In genomic region chr5:154097031-154097430, GRCh38 we compare ENCODE assay signal across 23 cellular contexts. TPM values are rescaled to one million over a fixed set of nuclear protein-coding genes. Genes with fewer than 3 reads are reported as not detected.
DNase-seq lines count a peak whose midpoint lies in the region; ATAC-seq, FAIRE-seq and TF ChIP-seq lines count a peak whose summit lies in the region.
"Had no signal": no experiment of that assay in that cellular context is flagged by ENCODE, and none has a peak within 500 bp of the region (broad histone marks: within the 10 kb centered on the region; RNA-seq: fewer than 3 reads in every experiment).

No MANE protein-coding gene starts in this region.

- H3K4me3 ChIP-seq in GM23338 (no peak overlapping the region), GM12878 (no peak overlapping the region)
- H3K4me3 ChIP-seq: HAP-1, sigmoid colon, thyroid gland had no signal

- POLR2A ChIA-PET in GM12878 (lab: Charles Lee), result no interaction called here

- intact Hi-C loops in GM12878 (cut with micrococcal nuclease; ENCODE audit: unreplicated experiment), result no loop called here

- H3K4me1 ChIP-seq in GM23338 (ENCODE audit: insufficient read depth) (peaks cover 6% of the 10 kb centered on the region; the same call in 1 of the 2 replicates), GM12878 (ENCODE audit: control insufficient read depth, insufficient read depth, low read length) (no peaks in the 10 kb centered on the region)
- H3K4me1 ChIP-seq: HAP-1 had no signal

- H2AFZ ChIP-seq in GM23338 (no peak overlapping the region), GM12878 (ENCODE audit: control insufficient read depth, low read depth, low read length) (no peak overlapping the region)

- H3K4me1 Mint-ChIP-seq in GM23338, result peaks cover 16% of the 10 kb centered on the region
- H3K4me1 Mint-ChIP-seq: activated CD4-positive, alpha-beta T cell treated with anti-CD3 and anti-CD28 coated beads, Interleukin-2, amount 10 ng/mL, durations not matched to agents 24 days and 14 days; naive thymus-derived CD8-positive, alpha-beta T cell; stimulated activated memory B cell treated with anti-CD40 and anti-IgM and Interleukin-4, amounts not matched to agents 10 μg/mL and 1 μg/mL and 100 μg/mL, for 72 hours had no signal

- RAD21 ChIA-PET in GM12878 (lab: Charles Lee; ENCODE audit: unreplicated experiment), result interaction anchor here (1.0 kb wide), 1 partner anchor 90 kb away, joined by 3 read pairs; no protein-coding TSS in a partner anchor

- in situ Hi-C loops in GM12878 (cut with MboI), result no loop called here

- no peak overlapping the region for H3K4me3 Mint-ChIP-seq in GM23338
- H3K4me3 Mint-ChIP-seq: activated CD4-positive, alpha-beta T cell treated with anti-CD3 and anti-CD28 coated beads, Interleukin-2, amount 10 ng/mL, durations not matched to agents 24 days and 14 days; naive thymus-derived CD8-positive, alpha-beta T cell; stimulated activated memory B cell treated with anti-CD40 and anti-IgM and Interleukin-4, amounts not matched to agents 10 μg/mL and 1 μg/mL and 100 μg/mL, for 72 hours had no signal

- CTCF ChIA-PET in GM12878 (lab: Yijun Ruan, JAX), result interaction anchor here (1.3 kb wide), 1 partner anchor 10 kb away, joined by 3 read pairs; no protein-coding TSS in a partner anchor

- H3K27ac Mint-ChIP-seq in GM23338, result no peak overlapping the region
- H3K27ac Mint-ChIP-seq: activated CD4-positive, alpha-beta T cell treated with anti-CD3 and anti-CD28 coated beads, Interleukin-2, amount 10 ng/mL, durations not matched to agents 24 days and 14 days; naive thymus-derived CD8-positive, alpha-beta T cell; stimulated activated memory B cell treated with anti-CD40 and anti-IgM and Interleukin-4, amounts not matched to agents 10 μg/mL and 1 μg/mL and 100 μg/mL, for 72 hours had no signal

- BruUV-seq in GM12878 (replicated peaks; lab: Mats Ljungman, UMichigan), result no TSS peak

- H3K36me3 ChIP-seq in GM23338 (ENCODE audit: insufficient read depth) (no peaks in the 10 kb centered on the region), GM12878 (ENCODE audit: control insufficient read depth in 2 of 2, insufficient read depth in 2 of 2, low read length in 1 of 2) (no peaks in the 10 kb centered on the region)
- H3K36me3 ChIP-seq: HAP-1, sigmoid colon, thyroid gland had no signal

- H3F3A ChIP-seq in GM23338 (replicated peaks; ENCODE audit: low read depth), result no peaks in the 10 kb centered on the region

- no peak overlapping the region for H3K9ac ChIP-seq in GM12878 (ENCODE audit: control insufficient read depth, insufficient read depth, low read length)

- no peak overlapping the region for H3K27ac ChIP-seq in GM23338 (ENCODE audit: low read depth)
- H3K27ac ChIP-seq in GM12878 (ENCODE audit: control insufficient read depth, insufficient read depth), result no peak overlapping the region
- H3K27ac ChIP-seq: sigmoid colon, thyroid gland had no signal

- TF ChIP-seq EP300 in Ishikawa (IDR thresholded peaks at IDR 0.05; ENCODE audit: borderline replicate concordance) (no peak), GM12878 (IDR thresholded peaks at IDR 0.05; ENCODE audit: borderline replicate concordance in 1 of 2, control insufficient read depth in 1 of 2, low read depth in 2 of 2, low read length in 2 of 2) (no peak)

- no peak for FAIRE-seq in GM12878 (lab: Jason Lieb, UNC)
- FAIRE-seq: TTC549 had no signal

- H4K20me1 ChIP-seq in GM23338 (replicated peaks; ENCODE audit: insufficient read depth) (no peaks in the 10 kb centered on the region), GM12878 (ENCODE audit: control insufficient read depth, insufficient read depth) (no peaks in the 10 kb centered on the region)

- no peak for TF ChIP-seq POLR2A in GM12878 (IDR thresholded peaks at IDR 0.05; ENCODE audit: low read depth, low read length)

- 67% methylated on average over 2 of the region's 2 CpGs for WGBS in GM12878 (ENCODE audit: insufficient coverage, insufficient replicate concordance, low lambda C conversion rate, missing lambda C conversion rate)

- TF ChIP-seq CTCF in GM23338 (conservative IDR thresholded peaks at IDR 0.05; ENCODE audit: low read depth in 2 of 2) (no peak), GM12878 (IDR thresholded peaks at IDR 0.05 in 2 of 3, conservative IDR thresholded peaks at IDR 0.05 in 1 of 3; ENCODE audit: control insufficient read depth in 2 of 3, extremely low read depth in 1 of 3, insufficient read depth in 1 of 3, low read depth in 3 of 3, low read length in 3 of 3) (no peak)

- H3K79me2 ChIP-seq in GM23338 (replicated peaks; ENCODE audit: insufficient read depth), result no peaks in the 10 kb centered on the region
- H3K79me2 ChIP-seq in GM12878 (ENCODE audit: control insufficient read depth, insufficient read depth, low read length), result no peaks in the 10 kb centered on the region

- SMC1A ChIA-PET in GM12878 (lab: Charles Lee; ENCODE audit: uncharacterized antibody, unreplicated experiment), result no interaction called here

- no peaks in the 10 kb centered on the region for H3K9me2 ChIP-seq in GM23338 (ENCODE audit: insufficient read depth)

- DNase-seq in GM23338 (ENCODE audit: low spot score) (peak; percentile 78), GM12878 (ENCODE audit: low read depth, low spot score) (no peak), left kidney (ENCODE audit: low read depth, low spot score) (peak; percentile 81), amygdala (lab: John Stamatoyannopoulos, UW) (no peak)
- DNase-seq: activated CD4-positive, alpha-beta T cell treated with anti-CD3 and anti-CD28 coated beads, Interleukin-2, amount 10 ng/mL, durations not matched to agents 24 days and 14 days; activated CD8-positive, alpha-beta memory T cell treated with anti-CD3 and anti-CD28 coated beads, Interleukin-2, amount 50 U/mL, for 48 hours; activated effector memory CD4-positive, alpha-beta T cell treated with Interleukin-2 at 50 U/mL for 16 hours; effector memory CD4-positive, alpha-beta T cell; glutamatergic neuron; IMR-90; mesenchymal stem cell; naive thymus-derived CD8-positive, alpha-beta T cell; NCI-H1930; NCI-H446 treated with DMSO at 0.1 percent for 48 hours; sigmoid colon; SW 1271; thyroid gland had no signal

- peak; percentile 90 for ATAC-seq in GM23338
- ATAC-seq in GM12878, result no peak
- ATAC-seq in HG03354 (IDR thresholded peaks at IDR 0.05; ENCODE audit: poor library complexity, severe bottlenecking, unreplicated experiment), result no peak
- no peak for ATAC-seq in GM21447 (IDR thresholded peaks at IDR 0.05; ENCODE audit: unreplicated experiment)
- ATAC-seq: naive thymus-derived CD8-positive, alpha-beta T cell; stimulated activated memory B cell treated with anti-CD40 and anti-IgM and Interleukin-4, amounts not matched to agents 10 μg/mL and 1 μg/mL and 100 μg/mL, for 72 hours had no signal

- no peaks in the 10 kb centered on the region for H3K27me3 ChIP-seq in GM23338 (ENCODE audit: insufficient read depth)
- peaks cover 0 to 6% of the 10 kb centered on the region in 2 experiments; a peak in 2 of 4 replicates for H3K27me3 ChIP-seq in GM12878 (replicated peaks in 1 of 2; ENCODE audit: control insufficient read depth in 2 of 2, insufficient read depth in 2 of 2, low read length in 1 of 2)
- H3K27me3 ChIP-seq: sigmoid colon, thyroid gland had no signal

- no peak for TF ChIP-seq RAD21 in Ishikawa (IDR thresholded peaks at IDR 0.05; ENCODE audit: low read depth)
- no peak for TF ChIP-seq RAD21 in GM12878 (IDR thresholded peaks at IDR 0.05; ENCODE audit: insufficient read depth, low read depth, low read length)

- no peaks in the 10 kb centered on the region for H3K9me3 ChIP-seq in GM12878 (replicated peaks; ENCODE audit: control insufficient read depth, insufficient read depth, low read length)
- H3K9me3 ChIP-seq: HAP-1, sigmoid colon, thyroid gland had no signal

- H3K36me3 Mint-ChIP-seq in GM23338 (ENCODE audit: low read depth), result no peaks in the 10 kb centered on the region
- H3K36me3 Mint-ChIP-seq: naive thymus-derived CD8-positive, alpha-beta T cell; stimulated activated memory B cell treated with anti-CD40 and anti-IgM and Interleukin-4, amounts not matched to agents 10 μg/mL and 1 μg/mL and 100 μg/mL, for 72 hours had no signal

- H3K4me2 ChIP-seq in GM23338 (no peak overlapping the region), GM12878 (ENCODE audit: control insufficient read depth, insufficient read depth) (no peak overlapping the region)

- no peaks in the 10 kb centered on the region for H3K27me3 Mint-ChIP-seq in GM23338 (ENCODE audit: insufficient read depth, low read depth, poor library complexity)

- no peaks in the 10 kb centered on the region for H3K9me3 Mint-ChIP-seq in GM23338
- H3K9me3 Mint-ChIP-seq: activated CD4-positive, alpha-beta T cell treated with anti-CD3 and anti-CD28 coated beads, Interleukin-2, amount 10 ng/mL, durations not matched to agents 24 days and 14 days; naive thymus-derived CD8-positive, alpha-beta T cell; stimulated activated memory B cell treated with anti-CD40 and anti-IgM and Interleukin-4, amounts not matched to agents 10 μg/mL and 1 μg/mL and 100 μg/mL, for 72 hours had no signal

RNA-seq across cellular contexts. Expression of gene MFAP3, which starts 58.3 kb away (rescaled TPM):
- 47.5 and 51.3 TPM in 2 replicates for total RNA-seq in GM23338 (2014; rRNA removed; shearing (Covaris generic))
- polyA plus RNA-seq in GM23338 (2016; fragmentation: Nextera tagmentation; extraction: Ambion mirVana), result 1.3 and 2.9 TPM in 2 replicates
- 64.0 and 64.7 TPM in 2 replicates for total RNA-seq in GM12878 (2013; cell fraction: nucleolus; rRNA removed)
- total RNA-seq in GM12878 (2014; rRNA removed), result 17.7 and 25.7 TPM in 2 replicates
- 21.5 and 22.9 TPM in 2 replicates for total RNA-seq in GM12878 (2014; rRNA removed; fragmentation: Illumina TruSeq; extraction: Trizol)
- total RNA-seq in GM12878 (2021), result 11.6 and 11.8 TPM in 2 replicates
- 4.1 TPM for polyA plus RNA-seq in GM12878 (2011; ENCODE audit: low read depth)
- polyA plus RNA-seq in GM12878 (2011; rRNA removed), result 20.3 and 25.5 TPM in 2 replicates
- polyA plus RNA-seq in GM12878 (2011; cell fraction: cytosol; rRNA removed), result 10.5 and 11.8 TPM in 2 replicates
- polyA plus RNA-seq in GM12878 (2011; cell fraction: nucleus; rRNA removed), result 13.8 and 14.9 TPM in 2 replicates
- 6.7 and 8.8 TPM in 2 replicates for polyA plus RNA-seq in GM12878 (2012)
- 18.3 and 29.1 TPM in 2 replicates for polyA plus RNA-seq in GM12878 (2014; fragmentation: Illumina TruSeq; extraction: Trizol)
- polyA plus RNA-seq in GM12878 (2014; fragmentation: Nextera tagmentation; extraction: Ambion mirVana), result 1 to 10 TPM; 2.5 to 4.4 TPM
- 10.7 and 14.7 TPM in 2 replicates for polyA plus RNA-seq in GM12878 (2014; rRNA removed)
- 10 to 100 TPM in 1 of 2 experiments, 1 to 10 TPM in 1; 9.0 to 12.1 TPM for polyA plus RNA-seq in GM12878 (2016; fragmentation: Nextera tagmentation; extraction: Ambion mirVana)
- 52.7 and 56.3 TPM in 2 replicates for polyA minus RNA-seq in GM12878 (2011; rRNA and poly(A)+ RNA removed)
- 14.1 and 16.0 TPM in 2 replicates for polyA minus RNA-seq in GM12878 (2011; cell fraction: cytosol; rRNA and poly(A)+ RNA removed)
- polyA minus RNA-seq in GM12878 (2011; cell fraction: nucleus; rRNA and poly(A)+ RNA removed), result 28.2 and 45.5 TPM in 2 replicates

RNA-seq across cellular contexts. Expression of gene FAM114A2, which starts 58.3 kb away (rescaled TPM):
- 5.8 and 10.5 TPM in 2 replicates for total RNA-seq in GM23338 (2014; rRNA removed; shearing (Covaris generic))
- polyA plus RNA-seq in GM23338 (2016; fragmentation: Nextera tagmentation; extraction: Ambion mirVana) (4.7 and 4.9 TPM in 2 replicates), GM12878 (2011; rRNA removed) (22.9 and 33.7 TPM in 2 replicates), GM12878 (2014; fragmentation: Illumina TruSeq; extraction: Trizol) (31.2 and 32.8 TPM in 2 replicates), GM12878 (2014; fragmentation: Nextera tagmentation; extraction: Ambion mirVana) (10 to 100 TPM; 16.8 to 17.4 TPM), GM12878 (2014; rRNA removed) (19.1 and 20.9 TPM in 2 replicates), GM12878 (2016; fragmentation: Nextera tagmentation; extraction: Ambion mirVana) (10 to 100 TPM; 25.6 to 26.6 TPM)
- total RNA-seq in GM12878 (2013; cell fraction: nucleolus; rRNA removed), result 37.6 and 45.8 TPM in 2 replicates
- total RNA-seq in GM12878 (2014; rRNA removed) (18.2 and 20.5 TPM in 2 replicates), GM12878 (2014; rRNA removed; fragmentation: Illumina TruSeq; extraction: Trizol) (29.6 and 30.7 TPM in 2 replicates), GM12878 (2021) (22.9 and 26.1 TPM in 2 replicates)
- 15.4 TPM for polyA plus RNA-seq in GM12878 (2011; ENCODE audit: low read depth)
- polyA plus RNA-seq in GM12878 (2011; cell fraction: cytosol; rRNA removed), result 13.8 and 15.7 TPM in 2 replicates
- 13.2 and 15.3 TPM in 2 replicates for polyA plus RNA-seq in GM12878 (2011; cell fraction: nucleus; rRNA removed)
- 14.4 and 17.7 TPM in 2 replicates for polyA plus RNA-seq in GM12878 (2012)
- 24.5 and 27.9 TPM in 2 replicates for polyA minus RNA-seq in GM12878 (2011; rRNA and poly(A)+ RNA removed)
- polyA minus RNA-seq in GM12878 (2011; cell fraction: cytosol; rRNA and poly(A)+ RNA removed), result 8.6 and 16.3 TPM in 2 replicates
- 17.4 and 25.0 TPM in 2 replicates for polyA minus RNA-seq in GM12878 (2011; cell fraction: nucleus; rRNA and poly(A)+ RNA removed)

Comparison
In these comparisons a context has a peak if more than half of its experiments do, and no peak if none do; other contexts are left out.
1. DNase-seq: peak in GM23338 (single experiment) and left kidney (single experiment); none in GM12878 (single experiment) and amygdala (0 of 56).